Comparison of ENCODE assay signal across 16 cellular contexts in the genomic region with DNA sequence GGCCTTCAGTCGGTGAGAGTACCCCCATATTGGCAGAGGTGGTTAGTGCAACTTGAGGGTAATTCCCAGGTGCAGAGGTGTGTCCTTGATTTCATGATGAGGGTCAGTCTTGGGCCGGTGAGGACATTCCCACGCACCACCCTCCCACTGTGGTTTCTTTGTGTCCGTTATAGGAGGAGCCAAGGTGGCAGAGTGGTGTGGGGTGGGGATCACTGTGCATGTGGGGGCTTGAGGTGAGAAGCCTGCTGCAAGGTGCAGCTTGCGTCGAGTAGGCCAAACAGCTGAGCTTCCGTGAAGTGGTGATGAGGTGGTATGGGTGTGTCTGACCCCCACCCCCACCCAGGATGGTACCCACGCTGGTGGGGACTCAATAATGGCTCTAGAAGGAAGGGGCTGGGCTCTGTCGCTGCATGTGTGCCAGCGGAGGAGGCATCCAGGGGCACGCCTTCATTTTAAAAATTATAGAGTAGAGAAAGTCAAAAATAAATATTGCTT. TPM values are rescaled to one million over a fixed set of nuclear protein-coding genes. Genes with fewer than 3 reads are reported as not detected.
DNase-seq lines count a peak whose midpoint lies in the region; ATAC-seq and TF ChIP-seq lines count a peak whose summit lies in the region.
"Had no signal": no experiment of that assay in that cellular context is flagged by ENCODE, and none has a peak within 500 bp of the region (broad histone marks: within the 10 kb centered on the region; RNA-seq: fewer than 3 reads in every experiment).

No MANE protein-coding gene starts in this region.

- H3K36me3 Mint-ChIP-seq in neural progenitor cell = peaks cover 21% of the 10 kb centered on the region
- H3K36me3 Mint-ChIP-seq in type B pancreatic cell = peaks cover 36% of the 10 kb centered on the region

- H3K9ac ChIP-seq in neural progenitor cell = no peak overlapping the region
- H3K9ac ChIP-seq: KMS-11 had no signal

- peak overlapping the region; percentile 50 for H3K4me3 Mint-ChIP-seq in neural progenitor cell
- peak overlapping the region; percentile 85 for H3K4me3 Mint-ChIP-seq in type B pancreatic cell
- H3K4me3 Mint-ChIP-seq: B cell; naive thymus-derived CD8-positive, alpha-beta T cell; T-helper 1 cell treated with Interleukin-12 subunit alpha and Interleukin-12 subunit beta and Interleukin-4 antibody, amounts not matched to agents 30 μg/mL and 1 μg/mL, for 36 hours had no signal

- H3K4me1 Mint-ChIP-seq in neural progenitor cell (peaks cover 38% of the 10 kb centered on the region), type B pancreatic cell (ENCODE audit: unreplicated experiment) (peaks cover 73% of the 10 kb centered on the region)

- peaks cover 73% of the 10 kb centered on the region for H3K36me3 ChIP-seq in RWPE2 (ENCODE audit: low read depth)
- H3K36me3 ChIP-seq in neural progenitor cell = no peaks in the 10 kb centered on the region

- H3K27me3 ChIP-seq in RWPE2 (ENCODE audit: insufficient read depth, poor library complexity, severe bottlenecking) = no peaks in the 10 kb centered on the region
- no peaks in the 10 kb centered on the region for H3K27me3 ChIP-seq in neural progenitor cell
- H3K27me3 ChIP-seq: hepatocyte, SJCRH30 had no signal

- H3K4me3 ChIP-seq in RWPE2 (ENCODE audit: severe bottlenecking) (no peak overlapping the region), epithelial cell of esophagus (ENCODE audit: low read length) (peak overlapping the region; percentile 25), neural progenitor cell (no peak overlapping the region)
- H3K4me3 ChIP-seq: hepatocyte, SJCRH30 had no signal

- H3K27ac Mint-ChIP-seq in neural progenitor cell (no peak overlapping the region), type B pancreatic cell (peak overlapping the region; percentile 94)
- H3K27ac Mint-ChIP-seq: B cell; T-helper 1 cell treated with Interleukin-12 subunit alpha and Interleukin-12 subunit beta and Interleukin-4 antibody, amounts not matched to agents 30 μg/mL and 1 μg/mL, for 36 hours had no signal

- H4K20me1 ChIP-seq in neural progenitor cell (ENCODE audit: low read depth) = peaks cover 100% of the 10 kb centered on the region

- peak; percentile 29 for DNase-seq in RWPE2 (ENCODE audit: low spot score)
- no peak for DNase-seq in epithelial cell of esophagus (ENCODE audit: low read depth)
- DNase-seq in neural progenitor cell (ENCODE audit: low spot score) = no peak
- no peak for DNase-seq in type B pancreatic cell (ENCODE audit: extremely low spot score, unreplicated experiment)
- DNase-seq in amygdala (lab: John Stamatoyannopoulos, UW) = no peak
- DNase-seq: COR-L47; EL; naive thymus-derived CD8-positive, alpha-beta T cell; SJCRH30; WERI-Rb-1 had no signal

- no peak overlapping the region for H3K4me2 ChIP-seq in neural progenitor cell
- H3K4me2 ChIP-seq: KMS-11 had no signal

- no peak for TF ChIP-seq CTCF in RWPE2 (IDR thresholded peaks at IDR 0.05; ENCODE audit: poor library complexity, severe bottlenecking)
- no peak for TF ChIP-seq CTCF in epithelial cell of esophagus (IDR thresholded peaks at IDR 0.05; ENCODE audit: insufficient read depth, low read depth, low read length, missing control alignments)
- TF ChIP-seq CTCF in neural progenitor cell (IDR thresholded peaks at IDR 0.05) = no peak
- TF ChIP-seq CTCF in type B pancreatic cell (conservative IDR thresholded peaks at IDR 0.05) = no peak

- H3K27ac ChIP-seq in RWPE2 (ENCODE audit: poor library complexity, severe bottlenecking) (peak overlapping the region; percentile 82), neural progenitor cell (no peak overlapping the region)
- H3K27ac ChIP-seq: KMS-11, SJCRH30, WERI-Rb-1 had no signal

- no peaks in the 10 kb centered on the region for H3K9me3 Mint-ChIP-seq in neural progenitor cell
- no peaks in the 10 kb centered on the region for H3K9me3 Mint-ChIP-seq in type B pancreatic cell
- H3K9me3 Mint-ChIP-seq: naive thymus-derived CD8-positive, alpha-beta T cell; T-helper 1 cell treated with Interleukin-12 subunit alpha and Interleukin-12 subunit beta and Interleukin-4 antibody, amounts not matched to agents 30 μg/mL and 1 μg/mL, for 36 hours had no signal

- peaks cover 72% of the 10 kb centered on the region for H3K79me2 ChIP-seq in neural progenitor cell (ENCODE audit: low read depth)

- H3F3A ChIP-seq in neural progenitor cell (ENCODE audit: low read depth) = peaks cover 3% of the 10 kb centered on the region

- no peaks in the 10 kb centered on the region for H3K9me3 ChIP-seq in RWPE2 (ENCODE audit: severe bottlenecking)
- no peaks in the 10 kb centered on the region for H3K9me3 ChIP-seq in neural progenitor cell (ENCODE audit: low read depth)
- H3K9me3 ChIP-seq: SJCRH30 had no signal

- peaks cover 30% of the 10 kb centered on the region for H3K4me1 ChIP-seq in RWPE2 (ENCODE audit: insufficient read depth, poor library complexity, severe bottlenecking)
- peaks cover 23% of the 10 kb centered on the region for H3K4me1 ChIP-seq in neural progenitor cell
- H3K4me1 ChIP-seq: SJCRH30 had no signal

- ATAC-seq in RWPE2 (ENCODE audit: low read depth) (no peak), GM21360 (IDR thresholded peaks at IDR 0.05; ENCODE audit: unreplicated experiment) (no peak), HG03039 (IDR thresholded peaks at IDR 0.05; ENCODE audit: unreplicated experiment) (no peak)
- ATAC-seq: naive thymus-derived CD8-positive, alpha-beta T cell had no signal

- H2AFZ ChIP-seq in neural progenitor cell (replicated peaks) = no peak overlapping the region
- H2AFZ ChIP-seq: hepatocyte had no signal

- H3K27me3 Mint-ChIP-seq in neural progenitor cell (ENCODE audit: insufficient read depth, low read depth) (peaks cover 3% of the 10 kb centered on the region), type B pancreatic cell (peaks cover 3% of the 10 kb centered on the region)

RNA-seq across cellular contexts. Expression of gene PTPRF, which starts 6.2 kb away (rescaled TPM):
- total RNA-seq in neural progenitor cell (ENCODE audit: low replicate concordance) (71.1 and 119 TPM in 2 replicates), type B pancreatic cell (ENCODE audit: low replicate concordance) (260 and 507 TPM in 2 replicates)
